13 cellular contexts compared by ENCODE assay signal in genomic region chr6:31952890-31953289, GRCh38. TPM values are rescaled to one million over a fixed set of nuclear protein-coding genes. Genes with fewer than 3 reads are reported as not detected.
DNase-seq lines count a peak whose midpoint lies in the region; ATAC-seq, FAIRE-seq and TF ChIP-seq lines count a peak whose summit lies in the region.
"Had no signal": no experiment of that assay in that cellular context is flagged by ENCODE, and none has a peak within 500 bp of the region (broad histone marks: within the 10 kb centered on the region; RNA-seq: fewer than 3 reads in every experiment).

No MANE protein-coding gene starts in this region.

- H3K36me3 ChIP-seq in HEK293 (ENCODE audit: control insufficient read depth in 2 of 2, insufficient read depth in 1 of 2, low read length in 2 of 2) (peaks cover 15 to 68% of the 10 kb centered on the region in 2 experiments), K562 (ENCODE audit: control insufficient read depth, insufficient read depth, low read length) (peaks cover 65% of the 10 kb centered on the region), neuronal stem cell (replicated peaks in 1 of 2; ENCODE audit: control insufficient read depth in 2 of 2, insufficient read depth in 2 of 2, low read length in 2 of 2) (peaks cover 43 to 72% of the 10 kb centered on the region in 2 donors)

- H3K23ac ChIP-seq in neuronal stem cell (ENCODE audit: low read depth, low read length, poor library complexity) = no peak overlapping the region

- H3K27ac ChIP-seq in HEK293 (ENCODE audit: extremely low read depth, low read depth, low read length) = no peak overlapping the region
- peak overlapping the region; percentile 4; the same call in 1 of the 3 replicates for H3K27ac ChIP-seq in K562 (ENCODE audit: extremely low read depth, low read depth, low read length)
- H3K27ac ChIP-seq in neuronal stem cell (replicated peaks; ENCODE audit: low read length) = peak overlapping the region; percentile 9
- H3K27ac ChIP-seq: PC-9, thyroid gland had no signal

- H3K9me3 ChIP-seq in HEK293 (ENCODE audit: control insufficient read depth, insufficient read depth, low read depth, low read length) = no peaks in the 10 kb centered on the region
- H3K9me3 ChIP-seq in K562 (replicated peaks; ENCODE audit: control insufficient read depth, insufficient read depth, low read depth, low read length) = no peaks in the 10 kb centered on the region
- H3K9me3 ChIP-seq in neuronal stem cell (replicated peaks in 1 of 2; ENCODE audit: control insufficient read depth in 2 of 2, insufficient read depth in 1 of 2, low read depth in 1 of 2, low read length in 2 of 2) = no peaks in the 10 kb centered on the region
- H3K9me3 ChIP-seq: adrenal gland; BLaER1 treated with 17β-estradiol and CSF1 and Interleukin-3, amounts not matched to agents 10 nM and 100 nM; thyroid gland had no signal

- H2BK15ac ChIP-seq in neuronal stem cell (ENCODE audit: low read length) = no peak overlapping the region

- FAIRE-seq in K562 (lab: Jason Lieb, UNC) = no peak

- no peak overlapping the region for H2AFZ ChIP-seq in K562 (ENCODE audit: low read depth, low read length)
- no peak overlapping the region for H2AFZ ChIP-seq in neuronal stem cell (ENCODE audit: low read length)
- H2AFZ ChIP-seq: PC-9 had no signal

- peaks cover 7% of the 10 kb centered on the region for H3K9me1 ChIP-seq in K562 (ENCODE audit: control insufficient read depth, insufficient read depth, low read length)

- no peak for DNase-seq in K562 (ENCODE audit: extremely low read depth in 1 of 4, low spot score in 3 of 4)
- no peak for DNase-seq in neuronal stem cell (ENCODE audit: low spot score)
- DNase-seq in NCI-H1436 (lab: John Stamatoyannopoulos, UW) = no peak
- DNase-seq: DND-41, NCI-H2081 treated with DMSO at 0.1 percent for 48 hours had no signal

- no peak for TF ChIP-seq EP300 in K562 (IDR thresholded peaks at IDR 0.05; ENCODE audit: low read length)

- no peak overlapping the region for H2BK5ac ChIP-seq in neuronal stem cell (ENCODE audit: low read length)

- H2BK12ac ChIP-seq in neuronal stem cell (ENCODE audit: low read length) = no peak overlapping the region

- H3K4me2 ChIP-seq in K562 (ENCODE audit: insufficient read depth, low read length) = no peak overlapping the region
- no peak overlapping the region for H3K4me2 ChIP-seq in neuronal stem cell (ENCODE audit: insufficient read depth, low read length, poor library complexity, severe bottlenecking)
- H3K4me2 ChIP-seq: PC-9 had no signal

- POLR2A ChIA-PET in HEK293 (lab: Yijun Ruan, JAX) (interaction anchor here (0.6 to 4.2 kb wide), 12 partner anchors 13 to 292 kb away, joined by 3 to 22 read pairs (median 4); partner anchors contain the start of genes C6orf47, DXO, EHMT2 and HSPA1B), K562 (lab: Yijun Ruan, JAX) (interaction anchor here (0.7 to 2.4 kb wide), 13 partner anchors 10 to 274 kb away, joined by 3 to 10 read pairs (median 5); partner anchors contain the start of genes DXO, EHMT2, HSPA1B and NEU1)

- H3K18ac ChIP-seq in neuronal stem cell (ENCODE audit: low read length) = no peak overlapping the region

- peaks cover 14% of the 10 kb centered on the region for H3K79me2 ChIP-seq in K562 (ENCODE audit: control insufficient read depth, insufficient read depth, low read length)

- H4K91ac ChIP-seq in neuronal stem cell (ENCODE audit: low read depth, low read length, poor library complexity) = no peak overlapping the region

- 66% methylated on average over 5 of the region's 5 CpGs for WGBS in K562 (ENCODE audit: insufficient coverage, low coverage, missing lambda C conversion rate)
- WGBS in neuronal stem cell (ENCODE audit: extremely low coverage in 2 of 2, insufficient read length in 2 of 2, insufficient replicate concordance in 1 of 2), 2 donors = no CpG with 5 or more reads among the region's 5 CpGs

- H3K79me1 ChIP-seq in neuronal stem cell (ENCODE audit: low read depth, low read length) = no peaks in the 10 kb centered on the region

- no peak for TF ChIP-seq CTCF in HEK293 (tag by site-specific recombination; IDR thresholded peaks at IDR 0.05)
- no peak for TF ChIP-seq CTCF in K562 (IDR thresholded peaks at IDR 0.05 in 2 of 3, conservative IDR thresholded peaks at IDR 0.05 in 1 of 3; ENCODE audit: insufficient read depth in 2 of 3, low read depth in 1 of 3, low read length in 3 of 3)

- no TSS peak for BruUV-seq in K562 (replicated peaks; lab: Mats Ljungman, UMichigan)

- H3K4me3 ChIP-seq in HEK293 (ENCODE audit: low read depth, low read length) = no peak overlapping the region
- no peak overlapping the region for H3K4me3 ChIP-seq in K562
- no peak overlapping the region for H3K4me3 ChIP-seq in neuronal stem cell (ENCODE audit: low read length in 2 of 2)
- H3K4me3 ChIP-seq: adrenal gland; BLaER1 treated with 17β-estradiol and CSF1 and Interleukin-3, amounts not matched to agents 10 nM and 100 nM; PC-9; thyroid gland had no signal

- in situ Hi-C loops in K562 (cut with MboI) = loop anchor here (10.0 kb wide), 1 partner anchor 92 kb away; no protein-coding TSS in a partner anchor

- H3K4ac ChIP-seq in neuronal stem cell (ENCODE audit: low read length) = no peak overlapping the region

- TF ChIP-seq POLR2A in K562 (conservative IDR thresholded peaks at IDR 0.05) = no peak

- H3K14ac ChIP-seq in neuronal stem cell (ENCODE audit: low read length) = no peak overlapping the region

- H3K27me3 ChIP-seq in K562 (ENCODE audit: control insufficient read depth in 2 of 2, insufficient read depth in 2 of 2, low read length in 2 of 2) (no peaks in the 10 kb centered on the region), neuronal stem cell (ENCODE audit: control insufficient read depth in 3 of 3, insufficient read depth in 3 of 3, low read depth in 1 of 3, low read length in 3 of 3) (no peaks in the 10 kb centered on the region)
- H3K27me3 ChIP-seq: adrenal gland; BLaER1 treated with 17β-estradiol and CSF1 and Interleukin-3, amounts not matched to agents 10 nM and 100 nM; thyroid gland had no signal

- ATAC-seq in K562 (no peak), GM19452 (IDR thresholded peaks at IDR 0.05; ENCODE audit: unreplicated experiment) (no peak)

- H4K20me1 ChIP-seq in K562 (replicated peaks; ENCODE audit: control insufficient read depth, insufficient read depth, low read length) = no peaks in the 10 kb centered on the region

- no peaks in the 10 kb centered on the region; the same call in 1 of the 2 replicates for H3K4me1 ChIP-seq in HEK293 (ENCODE audit: control insufficient read depth, insufficient read depth, low read length)
- peaks cover 15 to 26% of the 10 kb centered on the region in 2 experiments for H3K4me1 ChIP-seq in K562 (replicated peaks in 1 of 2; ENCODE audit: control insufficient read depth in 2 of 2, insufficient read depth in 2 of 2, low read length in 2 of 2)
- H3K4me1 ChIP-seq in neuronal stem cell (ENCODE audit: control insufficient read depth in 2 of 2, insufficient read depth in 1 of 2, low read depth in 1 of 2, low read length in 2 of 2) = peaks cover 2% of the 10 kb centered on the region in 2 donors

- H3K9ac ChIP-seq in K562 (ENCODE audit: insufficient read depth in 1 of 2, low read depth in 2 of 2, low read length in 2 of 2) = peak overlapping the region in 1 of 2 experiments; percentile 6; a peak in 1 of 4 replicates
- H3K9ac ChIP-seq in neuronal stem cell (ENCODE audit: low read depth, low read length, poor library complexity) = no peak overlapping the region

- H2BK120ac ChIP-seq in neuronal stem cell (ENCODE audit: low read depth, low read length) = no peak overlapping the region

- no peak overlapping the region for H2AK5ac ChIP-seq in neuronal stem cell (ENCODE audit: low read depth, low read length)

- no peak overlapping the region for H4K8ac ChIP-seq in neuronal stem cell (ENCODE audit: low read depth, low read length)

- no peak for TF ChIP-seq RAD21 in K562 (CRISPR knock-in tag; conservative IDR thresholded peaks at IDR 0.05 in 1 of 2, IDR thresholded peaks at IDR 0.05 in 1 of 2)

- CTCF ChIA-PET in HEK293 (lab: Yijun Ruan, JAX) (interaction anchor here (0.7 to 3.3 kb wide), 36 partner anchors 9 to 868 kb away, joined by 3 to 70 read pairs (median 6); partner anchors contain the start of genes DXO, EGFL8, EHMT2 and LY6G5C), K562 (lab: Yijun Ruan, JAX; ENCODE audit: low intra/inter-chr PET ratio) (interaction anchor here (0.7 to 1.8 kb wide), 2 partner anchors 272 to 407 kb away, joined by 3 to 8 read pairs; partner anchors contain the start of gene LY6G5C)

- intact Hi-C loops in K562 (cut with micrococcal nuclease) = no loop called here

RNA-seq across cellular contexts. Expression of gene NELFE, which starts 5.9 kb away (rescaled TPM):
- total RNA-seq in K562 (2011; cell fraction: chromatin; rRNA removed; ENCODE audit: low replicate concordance) = 47.1 and 78.6 TPM in 2 replicates
- total RNA-seq in K562 (2011; cell fraction: nucleolus; rRNA removed) = 45.5 and 59.2 TPM in 2 replicates
- 52.1 and 52.4 TPM in 2 replicates for total RNA-seq in K562 (2011; cell fraction: nucleoplasm; rRNA removed)
- 130 and 139 TPM in 2 replicates for total RNA-seq in K562 (2014; rRNA removed)
- 76.2 and 86.2 TPM in 2 replicates for total RNA-seq in K562 (2014; rRNA removed; fragmentation: Illumina TruSeq; extraction: Trizol)
- 108 and 110 TPM in 2 replicates for total RNA-seq in K562 (2015; rRNA removed; fragmentation: Illumina TruSeq; extraction: Trizol)
- total RNA-seq in K562 (2021) = 87.6 and 91.5 TPM in 2 replicates
- 63.9 and 79.5 TPM in 2 replicates for polyA plus RNA-seq in K562 (2011; rRNA removed)
- 56.5 and 70.8 TPM in 2 replicates for polyA plus RNA-seq in K562 (2011; cell fraction: cytosol; rRNA removed)
- polyA plus RNA-seq in K562 (2011; cell fraction: nucleus; rRNA removed) = 100 and 111 TPM in 2 replicates
- polyA plus RNA-seq in K562 (2012) = 111 and 134 TPM in 2 replicates
- polyA plus RNA-seq in K562 (2014; fragmentation: Illumina TruSeq; extraction: Trizol) = 148 and 154 TPM in 2 replicates
- 10 to 100 TPM; 15.2 to 18.1 TPM for polyA plus RNA-seq in K562 (2014; fragmentation: Nextera tagmentation; extraction: Ambion mirVana)
- polyA plus RNA-seq in K562 (2014; rRNA removed) = 143 and 157 TPM in 2 replicates
- polyA minus RNA-seq in K562 (2011; rRNA and poly(A)+ RNA removed) = 32.8 and 42.7 TPM in 2 replicates
- polyA minus RNA-seq in K562 (2011; cell fraction: cytosol; rRNA and poly(A)+ RNA removed) = 38.1 and 40.2 TPM in 2 replicates
- 26.9 and 38.8 TPM in 2 replicates for polyA minus RNA-seq in K562 (2011; cell fraction: nucleus; rRNA and poly(A)+ RNA removed)
- 68.9 TPM for polyA plus RNA-seq in neuronal stem cell (2013, experiment 1 of 2)
- polyA plus RNA-seq in neuronal stem cell (2013, experiment 2 of 2) = 65.5 TPM

RNA-seq across cellular contexts. Expression of gene SKIC2, which starts 6.1 kb away (rescaled TPM):
- 247 and 681 TPM in 2 replicates for total RNA-seq in K562 (2011; cell fraction: chromatin; rRNA removed; ENCODE audit: low replicate concordance)
- 350 and 365 TPM in 2 replicates for total RNA-seq in K562 (2011; cell fraction: nucleolus; rRNA removed)
- 202 and 277 TPM in 2 replicates for total RNA-seq in K562 (2011; cell fraction: nucleoplasm; rRNA removed)
- total RNA-seq in K562 (2014; rRNA removed) (45.0 and 45.1 TPM in 2 replicates), K562 (2014; rRNA removed; fragmentation: Illumina TruSeq; extraction: Trizol) (27.0 and 35.5 TPM in 2 replicates), K562 (2015; rRNA removed; fragmentation: Illumina TruSeq; extraction: Trizol) (33.6 and 34.5 TPM in 2 replicates), K562 (2021) (88.4 and 94.6 TPM in 2 replicates)
- polyA plus RNA-seq in K562 (2011; rRNA removed) (38.8 and 84.8 TPM in 2 replicates), K562 (2014; fragmentation: Illumina TruSeq; extraction: Trizol) (45.1 and 50.3 TPM in 2 replicates), K562 (2014; fragmentation: Nextera tagmentation; extraction: Ambion mirVana) (1 to 10 TPM; 3.3 to 7.8 TPM), K562 (2014; rRNA removed) (58.3 and 61.3 TPM in 2 replicates)
- 32.7 and 35.6 TPM in 2 replicates for polyA plus RNA-seq in K562 (2011; cell fraction: cytosol; rRNA removed)
- 626 and 727 TPM in 2 replicates for polyA plus RNA-seq in K562 (2011; cell fraction: nucleus; rRNA removed)
- polyA plus RNA-seq in K562 (2012) = 63.3 and 102 TPM in 2 replicates
- polyA minus RNA-seq in K562 (2011; rRNA and poly(A)+ RNA removed) = 63.6 and 66.0 TPM in 2 replicates
- polyA minus RNA-seq in K562 (2011; cell fraction: cytosol; rRNA and poly(A)+ RNA removed) = 45.1 and 49.1 TPM in 2 replicates
- 128 and 164 TPM in 2 replicates for polyA minus RNA-seq in K562 (2011; cell fraction: nucleus; rRNA and poly(A)+ RNA removed)
- polyA plus RNA-seq in neuronal stem cell (2013, experiment 1 of 2) = 19.1 TPM
- 19.7 TPM for polyA plus RNA-seq in neuronal stem cell (2013, experiment 2 of 2)

RNA-seq across cellular contexts. Expression of gene CFB, which starts 7.0 kb away (rescaled TPM):
- total RNA-seq in K562 (2011; cell fraction: chromatin; rRNA removed; ENCODE audit: low replicate concordance) = 0.88 and 2.0 TPM in 2 replicates
- 1.2 and 1.4 TPM in 2 replicates for total RNA-seq in K562 (2011; cell fraction: nucleolus; rRNA removed)
- total RNA-seq in K562 (2011; cell fraction: nucleoplasm; rRNA removed) = 0.95 TPM in 1 of 2 replicates, not detected in the other
- total RNA-seq in K562 (2014; rRNA removed) (not detected in 2 replicates), K562 (2014; rRNA removed; fragmentation: Illumina TruSeq; extraction: Trizol) (not detected in 2 replicates), K562 (2015; rRNA removed; fragmentation: Illumina TruSeq; extraction: Trizol) (0.22 TPM in 1 of 2 replicates, not detected in the other), K562 (2021) (0.91 and 1.1 TPM in 2 replicates)
- polyA plus RNA-seq in K562 (2011; rRNA removed) (0.20 and 0.21 TPM in 2 replicates), K562 (2014; fragmentation: Illumina TruSeq; extraction: Trizol) (0.17 TPM in 1 of 2 replicates, not detected in the other), K562 (2014; fragmentation: Nextera tagmentation; extraction: Ambion mirVana) (under 1 TPM; 0.08 to 0.38 TPM), K562 (2014; rRNA removed) (0.16 TPM in 1 of 2 replicates, not detected in the other)
- not detected in 2 replicates for polyA plus RNA-seq in K562 (2011; cell fraction: cytosol; rRNA removed)
- polyA plus RNA-seq in K562 (2011; cell fraction: nucleus; rRNA removed) = 0.88 and 2.2 TPM in 2 replicates
- polyA plus RNA-seq in K562 (2012) = 0.69 and 1.1 TPM in 2 replicates
- polyA minus RNA-seq in K562 (2011; rRNA and poly(A)+ RNA removed) = not detected in 2 replicates
- polyA minus RNA-seq in K562 (2011; cell fraction: cytosol; rRNA and poly(A)+ RNA removed) = 0.48 and 4.1 TPM in 2 replicates
- 0.67 TPM in 1 of 2 replicates, not detected in the other for polyA minus RNA-seq in K562 (2011; cell fraction: nucleus; rRNA and poly(A)+ RNA removed)
- 0.35 TPM for polyA plus RNA-seq in neuronal stem cell (2013, experiment 1 of 2)
- polyA plus RNA-seq in neuronal stem cell (2013, experiment 2 of 2) = 0.42 TPM
- total RNA-seq: H1 had no signal

RNA-seq across cellular contexts. Expression of gene DXO, which starts 19.0 kb away (rescaled TPM):
- 48.5 and 121 TPM in 2 replicates for total RNA-seq in K562 (2011; cell fraction: chromatin; rRNA removed; ENCODE audit: low replicate concordance)
- 102 and 121 TPM in 2 replicates for total RNA-seq in K562 (2011; cell fraction: nucleolus; rRNA removed)
- total RNA-seq in K562 (2011; cell fraction: nucleoplasm; rRNA removed) = 59.5 and 73.2 TPM in 2 replicates
- total RNA-seq in K562 (2014; rRNA removed) = 29.0 and 31.1 TPM in 2 replicates
- total RNA-seq in K562 (2014; rRNA removed; fragmentation: Illumina TruSeq; extraction: Trizol) = 9.3 and 13.1 TPM in 2 replicates
- total RNA-seq in K562 (2015; rRNA removed; fragmentation: Illumina TruSeq; extraction: Trizol) = 18.6 and 19.4 TPM in 2 replicates
- 27.6 and 28.5 TPM in 2 replicates for total RNA-seq in K562 (2021)
- polyA plus RNA-seq in K562 (2011; rRNA removed) = 11.9 and 25.1 TPM in 2 replicates
- 31.8 and 33.4 TPM in 2 replicates for polyA plus RNA-seq in K562 (2011; cell fraction: cytosol; rRNA removed)
- polyA plus RNA-seq in K562 (2011; cell fraction: nucleus; rRNA removed) = 168 and 185 TPM in 2 replicates
- 27.9 and 39.5 TPM in 2 replicates for polyA plus RNA-seq in K562 (2012)
- polyA plus RNA-seq in K562 (2014; fragmentation: Illumina TruSeq; extraction: Trizol) = 30.4 and 31.8 TPM in 2 replicates
- 1 to 10 TPM; 6.4 to 7.3 TPM for polyA plus RNA-seq in K562 (2014; fragmentation: Nextera tagmentation; extraction: Ambion mirVana)
- 31.9 and 35.1 TPM in 2 replicates for polyA plus RNA-seq in K562 (2014; rRNA removed)
- 11.3 and 11.5 TPM in 2 replicates for polyA minus RNA-seq in K562 (2011; rRNA and poly(A)+ RNA removed)
- polyA minus RNA-seq in K562 (2011; cell fraction: cytosol; rRNA and poly(A)+ RNA removed) = 9.3 and 12.2 TPM in 2 replicates
- polyA minus RNA-seq in K562 (2011; cell fraction: nucleus; rRNA and poly(A)+ RNA removed) = 38.9 and 52.6 TPM in 2 replicates
- 17.0 TPM for polyA plus RNA-seq in neuronal stem cell (2013, experiment 1 of 2)
- 15.7 TPM for polyA plus RNA-seq in neuronal stem cell (2013, experiment 2 of 2)

RNA-seq across cellular contexts. Expression of gene C2, which starts 25.4 kb away (rescaled TPM):
- total RNA-seq in K562 (2011; cell fraction: chromatin; rRNA removed; ENCODE audit: low replicate concordance) = 0.81 and 1.5 TPM in 2 replicates
- total RNA-seq in K562 (2011; cell fraction: nucleolus; rRNA removed) = 0.66 and 1.5 TPM in 2 replicates
- total RNA-seq in K562 (2011; cell fraction: nucleoplasm; rRNA removed) = 0.66 and 0.84 TPM in 2 replicates
- total RNA-seq in K562 (2014; rRNA removed) = 0.05 and 0.20 TPM in 2 replicates
- 0.40 TPM in 1 of 2 replicates, not detected in the other for total RNA-seq in K562 (2014; rRNA removed; fragmentation: Illumina TruSeq; extraction: Trizol)
- 0.58 and 0.72 TPM in 2 replicates for total RNA-seq in K562 (2015; rRNA removed; fragmentation: Illumina TruSeq; extraction: Trizol)
- total RNA-seq in K562 (2021) = 1.1 and 1.2 TPM in 2 replicates
- 0.38 and 0.47 TPM in 2 replicates for polyA plus RNA-seq in K562 (2011; rRNA removed)
- polyA plus RNA-seq in K562 (2011; cell fraction: cytosol; rRNA removed) = 0.34 and 0.53 TPM in 2 replicates
- polyA plus RNA-seq in K562 (2011; cell fraction: nucleus; rRNA removed) = 0.46 and 0.76 TPM in 2 replicates
- polyA plus RNA-seq in K562 (2012) = 0.44 and 4.6 TPM in 2 replicates
- 0.36 and 0.40 TPM in 2 replicates for polyA plus RNA-seq in K562 (2014; fragmentation: Illumina TruSeq; extraction: Trizol)
- polyA plus RNA-seq in K562 (2014; fragmentation: Nextera tagmentation; extraction: Ambion mirVana) = under 1 TPM in 1 of 2 experiments, not detected in 1; 0.27 TPM
- 0.11 and 0.28 TPM in 2 replicates for polyA plus RNA-seq in K562 (2014; rRNA removed)
- 0.14 and 0.15 TPM in 2 replicates for polyA minus RNA-seq in K562 (2011; rRNA and poly(A)+ RNA removed)
- 1.2 TPM in 1 of 2 replicates, not detected in the other for polyA minus RNA-seq in K562 (2011; cell fraction: cytosol; rRNA and poly(A)+ RNA removed)
- polyA minus RNA-seq in K562 (2011; cell fraction: nucleus; rRNA and poly(A)+ RNA removed) = 0.13 and 0.44 TPM in 2 replicates
- 1.3 TPM for polyA plus RNA-seq in neuronal stem cell (2013, experiment 1 of 2)
- polyA plus RNA-seq in neuronal stem cell (2013, experiment 2 of 2) = 1.00 TPM
- total RNA-seq: glomerular endothelial cell had no signal
